Comparison of ENCODE assay signal across 17 cellular contexts in the genomic region with DNA sequence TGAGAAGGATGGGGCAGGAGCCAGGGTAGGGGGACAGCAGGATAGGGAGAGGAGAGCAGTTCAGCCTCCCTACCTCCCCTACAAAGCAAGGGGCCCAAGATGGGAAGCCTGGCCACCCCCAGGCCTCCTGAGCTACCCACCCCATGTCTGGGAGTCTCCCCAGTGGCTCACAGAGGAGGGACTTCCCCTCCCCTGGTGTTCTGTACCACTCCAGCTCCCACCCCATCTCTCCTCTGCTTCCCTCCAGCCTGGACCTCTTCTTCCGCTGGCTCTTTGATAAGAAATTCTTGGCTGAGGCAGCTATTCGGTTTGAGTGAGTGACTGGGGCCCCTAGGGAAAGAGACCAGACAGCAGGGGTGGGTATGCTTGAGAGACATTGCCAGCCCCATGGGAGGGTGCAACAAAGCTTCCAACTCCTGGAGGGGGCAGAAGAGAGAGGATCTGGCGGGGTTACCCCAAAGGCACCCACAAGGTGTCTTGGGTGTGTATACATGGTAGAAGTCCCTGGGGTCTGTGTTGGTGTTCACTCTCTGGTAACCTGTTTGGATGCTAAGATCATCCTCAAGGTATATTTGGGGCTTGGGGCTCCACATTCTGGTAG. TPM values are rescaled to one million over a fixed set of nuclear protein-coding genes. Genes with fewer than 3 reads are reported as not detected.
DNase-seq lines count a peak whose midpoint lies in the region; ATAC-seq and TF ChIP-seq lines count a peak whose summit lies in the region.
"Had no signal": no experiment of that assay in that cellular context is flagged by ENCODE, and none has a peak within 500 bp of the region (broad histone marks: within the 10 kb centered on the region; RNA-seq: fewer than 3 reads in every experiment).

No MANE protein-coding gene starts in this region.

- H3K27ac Mint-ChIP-seq in central memory CD8-positive, alpha-beta T cell (ENCODE audit: low read depth), result peak overlapping the region; percentile 47
- H3K27ac Mint-ChIP-seq in naive thymus-derived CD4-positive, alpha-beta T cell, result no peak overlapping the region
- H3K27ac Mint-ChIP-seq in T-helper 2 cell treated with Interferon-gamma antibody and Interleukin-4, amounts not matched to agents 5 μg/mL and 100 μg/mL, for 36 hours, result no peak overlapping the region
- H3K27ac Mint-ChIP-seq: CD4-positive, alpha-beta T cell; GM23338 had no signal

- TF ChIP-seq CTCF in sigmoid colon (IDR thresholded peaks at IDR 0.05), result no peak

- H3K36me3 Mint-ChIP-seq in central memory CD8-positive, alpha-beta T cell (ENCODE audit: insufficient read depth), result peaks cover 21% of the 10 kb centered on the region
- H3K36me3 Mint-ChIP-seq in naive thymus-derived CD4-positive, alpha-beta T cell, result peaks cover 0 to 27% (median 6%) of the 10 kb centered on the region in 5 donors
- peaks cover 1% of the 10 kb centered on the region for H3K36me3 Mint-ChIP-seq in T-helper 2 cell treated with Interferon-gamma antibody and Interleukin-4, amounts not matched to agents 5 μg/mL and 100 μg/mL, for 36 hours (ENCODE audit: low read depth)

- no peaks in the 10 kb centered on the region for H3K27me3 Mint-ChIP-seq in central memory CD8-positive, alpha-beta T cell
- H3K27me3 Mint-ChIP-seq in naive thymus-derived CD4-positive, alpha-beta T cell, result no peaks in the 10 kb centered on the region
- no peaks in the 10 kb centered on the region for H3K27me3 Mint-ChIP-seq in T-helper 2 cell treated with Interferon-gamma antibody and Interleukin-4, amounts not matched to agents 5 μg/mL and 100 μg/mL, for 36 hours (ENCODE audit: low read depth)
- H3K27me3 Mint-ChIP-seq: CD4-positive, alpha-beta T cell had no signal

- DNase-seq in left ventricle myocardium superior (no peak), Right ventricle myocardium inferior (ENCODE audit: missing footprints) (no peak), sigmoid colon (peak; percentile 57), NCI-H1105 (lab: John Stamatoyannopoulos, UW) (no peak)
- DNase-seq in central memory CD8-positive, alpha-beta T cell (ENCODE audit: low spot score in 2 of 2), result no peak
- no peak for DNase-seq in naive thymus-derived CD4-positive, alpha-beta T cell
- no peak for DNase-seq in T-helper 2 cell treated with Interferon-gamma antibody and Interleukin-4, amounts not matched to agents 5 μg/mL and 100 μg/mL, for 36 hours (ENCODE audit: low spot score)
- DNase-seq: 8988T; AML-193; C1 segment of cervical spinal cord; CD4-positive, alpha-beta T cell; DMS153; DMS79 treated with DMSO at 0.1 percent for 48 hours; EL; H7 had no signal

- H3K9me3 ChIP-seq in sigmoid colon, result no peaks in the 10 kb centered on the region
- no peaks in the 10 kb centered on the region for H3K9me3 ChIP-seq in naive thymus-derived CD4-positive, alpha-beta T cell (ENCODE audit: control insufficient read depth in 2 of 3, low read length in 3 of 3)

- H3K4me3 Mint-ChIP-seq in central memory CD8-positive, alpha-beta T cell, result no peak overlapping the region
- H3K4me3 Mint-ChIP-seq in naive thymus-derived CD4-positive, alpha-beta T cell, result no peak overlapping the region
- H3K4me3 Mint-ChIP-seq in T-helper 2 cell treated with Interferon-gamma antibody and Interleukin-4, amounts not matched to agents 5 μg/mL and 100 μg/mL, for 36 hours, result no peak overlapping the region
- H3K4me3 Mint-ChIP-seq: CD4-positive, alpha-beta T cell; GM23338 had no signal

- intact Hi-C loops in left ventricle myocardium superior (cut with micrococcal nuclease), result loop anchor here (5.0 kb wide), 1 partner anchor 53 kb away; no protein-coding TSS in a partner anchor
- intact Hi-C loops in Right ventricle myocardium inferior (cut with DNase I), result no loop called here
- intact Hi-C loops in sigmoid colon (cut with DNase I), result no loop called here
- intact Hi-C loops in naive thymus-derived CD4-positive, alpha-beta T cell (cut with micrococcal nuclease), result loop anchor here in 1 of 2 donors (5.0 kb wide), 1 partner anchor 428 kb away; no protein-coding TSS in a partner anchor

- CTCF ChIA-PET in naive thymus-derived CD4-positive, alpha-beta T cell (lab: Charles Lee), result interaction anchor here (2.1 to 2.6 kb wide), 2 partner anchors 50 to 54 kb away, joined by 12 to 25 read pairs; no protein-coding TSS in a partner anchor

- H3K27ac ChIP-seq in sigmoid colon, result no peak overlapping the region
- no peak overlapping the region for H3K27ac ChIP-seq in naive thymus-derived CD4-positive, alpha-beta T cell (ENCODE audit: low read depth, low read length)

- H3K4me1 Mint-ChIP-seq in central memory CD8-positive, alpha-beta T cell, result no peaks in the 10 kb centered on the region
- peaks cover 0 to 10% (median 5%) of the 10 kb centered on the region in 7 donors for H3K4me1 Mint-ChIP-seq in naive thymus-derived CD4-positive, alpha-beta T cell
- peaks cover 5% of the 10 kb centered on the region for H3K4me1 Mint-ChIP-seq in T-helper 2 cell treated with Interferon-gamma antibody and Interleukin-4, amounts not matched to agents 5 μg/mL and 100 μg/mL, for 36 hours (ENCODE audit: low read depth)

- H3K4me3 ChIP-seq in sigmoid colon, result no peak overlapping the region
- no peak overlapping the region for H3K4me3 ChIP-seq in naive thymus-derived CD4-positive, alpha-beta T cell (ENCODE audit: low read length)
- H3K4me3 ChIP-seq: GM23338 had no signal

- POLR2A ChIA-PET in naive thymus-derived CD4-positive, alpha-beta T cell (lab: Charles Lee), result interaction anchor here (0.5 to 0.8 kb wide), 2 partner anchors 20 to 41 kb away, joined by 3 to 4 read pairs; no protein-coding TSS in a partner anchor

- TF ChIP-seq EP300 in sigmoid colon (IDR thresholded peaks at IDR 0.05), result no peak

- ATAC-seq in left ventricle myocardium superior, result peak; percentile 7
- ATAC-seq in Right ventricle myocardium inferior, result no peak
- ATAC-seq in central memory CD8-positive, alpha-beta T cell (replicated peaks; ENCODE audit: extremely low read depth, poor library complexity, severe bottlenecking), result no peak
- no peak for ATAC-seq in naive thymus-derived CD4-positive, alpha-beta T cell
- ATAC-seq: GM23338 had no signal

- no peak for TF ChIP-seq POLR2A in sigmoid colon (IDR thresholded peaks at IDR 0.05)

- no peaks in the 10 kb centered on the region for H3K9me3 Mint-ChIP-seq in central memory CD8-positive, alpha-beta T cell
- no peaks in the 10 kb centered on the region for H3K9me3 Mint-ChIP-seq in naive thymus-derived CD4-positive, alpha-beta T cell
- H3K9me3 Mint-ChIP-seq in T-helper 2 cell treated with Interferon-gamma antibody and Interleukin-4, amounts not matched to agents 5 μg/mL and 100 μg/mL, for 36 hours, result no peaks in the 10 kb centered on the region
- H3K9me3 Mint-ChIP-seq: CD4-positive, alpha-beta T cell; GM23338 had no signal

- H3K36me3 ChIP-seq in sigmoid colon, result peaks cover 0 to 47% (median 24%) of the 10 kb centered on the region in 4 donors
- H3K36me3 ChIP-seq in naive thymus-derived CD4-positive, alpha-beta T cell (ENCODE audit: control insufficient read depth in 2 of 3, insufficient read depth in 3 of 3, low read length in 3 of 3), result peaks cover 0 to 40% (median 6%) of the 10 kb centered on the region in 3 experiments

- H3K27me3 ChIP-seq in sigmoid colon, result no peaks in the 10 kb centered on the region
- no peaks in the 10 kb centered on the region for H3K27me3 ChIP-seq in naive thymus-derived CD4-positive, alpha-beta T cell (ENCODE audit: control insufficient read depth in 2 of 2, insufficient read depth in 2 of 2, low read length in 2 of 2)

- H3K4me1 ChIP-seq in sigmoid colon, result peaks cover 0 to 7% (median 2%) of the 10 kb centered on the region in 4 donors
- H3K4me1 ChIP-seq in naive thymus-derived CD4-positive, alpha-beta T cell (ENCODE audit: control insufficient read depth in 2 of 2, insufficient read depth in 2 of 2, low read length in 2 of 2), result peaks cover 3 to 8% of the 10 kb centered on the region in 2 donors

- whole genome bisulfite sequencing in sigmoid colon, 2 donors, result 75 to 87% methylated on average over 3 of the region's 3 CpGs

RNA-seq across cellular contexts. Expression of gene CAPN11, which starts 8.2 kb away (rescaled TPM):
- 0.40 TPM for total RNA-seq in left ventricle myocardium superior
- 0.27 TPM for total RNA-seq in Right ventricle myocardium inferior
- total RNA-seq in sigmoid colon, result under 1 TPM in 1 of 4 donors, not detected in 3; 0.82 TPM
- 1 to 10 TPM in 1 of 3 donors, under 1 TPM in 2; 0.41 to 1.6 (median 0.60) TPM for polyA plus RNA-seq in sigmoid colon
- total RNA-seq in naive thymus-derived CD4-positive, alpha-beta T cell, result under 1 TPM in 1 of 5 experiments, not detected in 4; 0.66 TPM
- not detected for polyA plus RNA-seq in naive thymus-derived CD4-positive, alpha-beta T cell
- total RNA-seq: HT1080 had no signal

RNA-seq across cellular contexts. Expression of gene TMEM63B, which starts 23.1 kb away (rescaled TPM):
- 47.3 TPM for total RNA-seq in left ventricle myocardium superior
- 44.5 TPM for total RNA-seq in Right ventricle myocardium inferior
- 10 to 100 TPM; 10.0 to 21.3 (median 16.3) TPM for total RNA-seq in sigmoid colon
- 10 to 100 TPM in 2 of 3 donors, 1 to 10 TPM in 1; 9.0 to 48.5 (median 14.6) TPM for polyA plus RNA-seq in sigmoid colon
- 10 to 100 TPM; 16.2 to 21.4 (median 18.1) TPM for total RNA-seq in naive thymus-derived CD4-positive, alpha-beta T cell
- 1 to 10 TPM in 1 of 2 donors, under 1 TPM in 1; 0.18 to 1.7 TPM for polyA plus RNA-seq in naive thymus-derived CD4-positive, alpha-beta T cell

RNA-seq across cellular contexts. Expression of gene MRPL14, which starts 23.2 kb away (rescaled TPM):
- 38.8 TPM for total RNA-seq in left ventricle myocardium superior
- 41.7 TPM for total RNA-seq in Right ventricle myocardium inferior
- 10 to 100 TPM; 32.4 to 55.8 (median 45.3) TPM for total RNA-seq in sigmoid colon
- 100 to 1,000 TPM in 2 of 3 donors, 10 to 100 TPM in 1; 85.6 to 150 (median 109) TPM for polyA plus RNA-seq in sigmoid colon
- total RNA-seq in naive thymus-derived CD4-positive, alpha-beta T cell, result 10 to 100 TPM; 12.6 to 58.3 (median 15.8) TPM
- polyA plus RNA-seq in naive thymus-derived CD4-positive, alpha-beta T cell, result 10 to 100 TPM; 71.4 to 77.9 TPM
